In genomic region chr17:76528528-76529223, GRCh38 we compare ENCODE assay signal across 9 cellular contexts. TPM values are rescaled to one million over a fixed set of nuclear protein-coding genes. Genes with fewer than 3 reads are reported as not detected.
A peak's percentile ranks its signal among the peaks of the same experiment; 100 is the strongest.
DNase-seq lines count a peak whose midpoint lies in the region; ATAC-seq and TF ChIP-seq lines count a peak whose summit lies in the region.
"Had no signal": no experiment of that assay in that cellular context is flagged by ENCODE, and none has a peak within 500 bp of the region (broad histone marks: within the 10 kb centered on the region; RNA-seq: fewer than 3 reads in every experiment).

No MANE protein-coding gene starts in this region.

- DNase-seq in GM23248 (peak; percentile 71), hepatocyte (ENCODE audit: low spot score) (no peak), stomach (no peak), NCI-H2081 (lab: John Stamatoyannopoulos, UW) (no peak), epidermal melanocyte (ENCODE audit: insufficient read length, low spot score) (no peak)
- DNase-seq: activated CD4-positive, alpha-beta memory T cell treated with anti-CD3 and anti-CD28 coated beads, Interleukin-2, amount 10 ng/mL, durations not matched to agents 7 days and 5 days had no signal

- WGBS in GM23248 (ENCODE audit: low coverage in 1 of 2, low lambda C conversion rate in 2 of 2, missing lambda C conversion rate in 2 of 2), 2 experiments, result 41 to 42% methylated on average over 28 to 31 of the region's 31 CpGs
- 58% methylated on average over 27 of the region's 31 CpGs for WGBS in hepatocyte (ENCODE audit: low lambda C conversion rate, missing lambda C conversion rate)
- 41 to 54% (median 45%) methylated on average over 29 to 31 of the region's 31 CpGs for WGBS in stomach, 5 donors

- H4K20me1 ChIP-seq in GM23248 (ENCODE audit: insufficient read depth), result no peaks in the 10 kb centered on the region
- H4K20me1 ChIP-seq in hepatocyte (ENCODE audit: insufficient read depth, poor library complexity, severe bottlenecking), result no peaks in the 10 kb centered on the region

- TF ChIP-seq CTCF in hepatocyte (IDR thresholded peaks at IDR 0.05; ENCODE audit: poor library complexity), result peak; percentile 35
- no peak for TF ChIP-seq CTCF in stomach (IDR thresholded peaks at IDR 0.05)

- H3K4me3 ChIP-seq in GM23248 (no peak overlapping the region), hepatocyte (no peak overlapping the region), stomach (peak overlapping the region in 3 of 4 donors; percentile 10 to 15 (median 12))

- peaks cover 5% of the 10 kb centered on the region; the same call in 1 of the 2 replicates for H3F3A ChIP-seq in GM23248 (ENCODE audit: insufficient read depth)

- ATAC-seq in GM21423 (IDR thresholded peaks at IDR 0.05; ENCODE audit: unreplicated experiment) (no peak), HG03025 (IDR thresholded peaks at IDR 0.05; ENCODE audit: low FRiP score, unreplicated experiment) (no peak)

- H3K27ac ChIP-seq in GM23248 (peak overlapping the region; percentile 94), angular gyrus (ENCODE audit: low read depth, low read length) (peak overlapping the region; percentile 85), hepatocyte (peak overlapping the region; percentile 98), stomach (peak overlapping the region; percentile 81 to 88 (median 86))

- intact Hi-C loops in stomach (cut with DNase I; ENCODE audit: low total_unique reads), result no loop called here

- TF ChIP-seq EP300 in stomach (IDR thresholded peaks at IDR 0.05), result no peak

- H3K4me2 ChIP-seq in GM23248 (ENCODE audit: unreplicated experiment) (peak overlapping the region; percentile 53), hepatocyte (peak overlapping the region; percentile 65)

- H3K36me3 ChIP-seq in GM23248 (ENCODE audit: low read depth), result no peaks in the 10 kb centered on the region
- H3K36me3 ChIP-seq in hepatocyte (replicated peaks; ENCODE audit: insufficient read depth, low read depth), result no peaks in the 10 kb centered on the region
- H3K36me3 ChIP-seq in stomach, result no peaks in the 10 kb centered on the region

- in situ Hi-C loops in GM23248 (cut with MboI), result no loop called here

- no peaks in the 10 kb centered on the region for H3K9me3 ChIP-seq in GM23248 (ENCODE audit: low read depth)
- H3K9me3 ChIP-seq in hepatocyte (ENCODE audit: low read depth), result no peaks in the 10 kb centered on the region
- no peaks in the 10 kb centered on the region for H3K9me3 ChIP-seq in stomach

- no peak for TF ChIP-seq POLR2A in stomach (IDR thresholded peaks at IDR 0.05)

- H3K27me3 ChIP-seq in GM23248 (replicated peaks; ENCODE audit: insufficient read depth) (no peaks in the 10 kb centered on the region), hepatocyte (no peaks in the 10 kb centered on the region), stomach (peaks cover 0 to 9% (median 0%) of the 10 kb centered on the region in 3 donors)

- no peaks in the 10 kb centered on the region for H3K79me2 ChIP-seq in GM23248 (ENCODE audit: insufficient read depth)
- no peaks in the 10 kb centered on the region for H3K79me2 ChIP-seq in hepatocyte

- H2AFZ ChIP-seq in GM23248 (peak overlapping the region; percentile 61), hepatocyte (no peak overlapping the region)

- no peaks in the 10 kb centered on the region for H3K9me2 ChIP-seq in GM23248 (ENCODE audit: insufficient read depth)
- H3K9me2 ChIP-seq in hepatocyte (replicated peaks; ENCODE audit: insufficient read depth), result no peaks in the 10 kb centered on the region

- peaks cover 32% of the 10 kb centered on the region for H3K4me1 ChIP-seq in GM23248 (ENCODE audit: insufficient read depth)
- peaks cover 67% of the 10 kb centered on the region for H3K4me1 ChIP-seq in hepatocyte (ENCODE audit: insufficient read depth)
- H3K4me1 ChIP-seq in stomach, result peaks cover 43 to 71% (median 52%) of the 10 kb centered on the region in 4 donors

- H3K9ac ChIP-seq in GM23248, result peak overlapping the region; percentile 82

RNA-seq across cellular contexts. Expression of gene CYGB, which starts 8.8 kb away (rescaled TPM):
- total RNA-seq in GM23248 (2014; rRNA removed; shearing (Covaris generic)), result 6.3 and 8.3 TPM in 2 replicates
- polyA plus RNA-seq in GM23248 (2016; fragmentation: Nextera tagmentation; extraction: Ambion mirVana), result 1.1 and 1.6 TPM in 2 replicates
- 7.8 and 15.5 TPM in 2 replicates for total RNA-seq in hepatocyte
- 13.8 and 19.2 TPM in 2 replicates for polyA plus RNA-seq in hepatocyte
- 10 to 100 TPM in 3 of 5 donors, 1 to 10 TPM in 1, not detected in 1; 6.8 to 40.4 (median 28.4) TPM for total RNA-seq in stomach
- polyA plus RNA-seq in stomach, result 100 to 1,000 TPM in 1 of 3 donors, 10 to 100 TPM in 1, 1 to 10 TPM in 1; 9.9 to 101 (median 65.1) TPM
- total RNA-seq: activated CD4-positive, alpha-beta memory T cell treated with anti-CD3 and anti-CD28 coated beads, Interleukin-2, amount 10 ng/mL, durations not matched to agents 7 days and 5 days had no signal

RNA-seq across cellular contexts. Expression of gene PRCD, which starts 11.2 kb away (rescaled TPM):
- total RNA-seq in GM23248 (2014; rRNA removed; shearing (Covaris generic)), result 1.5 and 3.4 TPM in 2 replicates
- polyA plus RNA-seq in GM23248 (2016; fragmentation: Nextera tagmentation; extraction: Ambion mirVana), result 0.43 and 0.93 TPM in 2 replicates
- 2.0 and 2.7 TPM in 2 replicates for total RNA-seq in hepatocyte
- 10.2 and 11.6 TPM in 2 replicates for polyA plus RNA-seq in hepatocyte
- 1 to 10 TPM in 1 of 5 donors, under 1 TPM in 1, not detected in 3; 0.72 to 5.7 TPM for total RNA-seq in stomach
- 10 to 100 TPM in 1 of 3 donors, 1 to 10 TPM in 2; 3.6 to 12.2 (median 4.2) TPM for polyA plus RNA-seq in stomach
- total RNA-seq: activated CD4-positive, alpha-beta memory T cell treated with anti-CD3 and anti-CD28 coated beads, Interleukin-2, amount 10 ng/mL, durations not matched to agents 7 days and 5 days had no signal

RNA-seq across cellular contexts. Expression of gene RHBDF2, which starts 27.5 kb away (rescaled TPM):
- total RNA-seq in GM23248 (2014; rRNA removed; shearing (Covaris generic)), result 8.9 and 10.0 TPM in 2 replicates
- polyA plus RNA-seq in GM23248 (2016; fragmentation: Nextera tagmentation; extraction: Ambion mirVana) (12.7 and 12.9 TPM in 2 replicates), hepatocyte (11.0 and 11.7 TPM in 2 replicates), stomach (10 to 100 TPM in 1 of 3 donors, 1 to 10 TPM in 2; 4.6 to 17.5 (median 9.2) TPM)
- total RNA-seq in hepatocyte (4.9 and 5.5 TPM in 2 replicates), stomach (100 to 1,000 TPM in 2 of 5 donors, 10 to 100 TPM in 3; 16.9 to 175 (median 43.8) TPM)

RNA-seq across cellular contexts. Expression of gene ST6GALNAC2, which starts 57.0 kb away (rescaled TPM):
- 0.65 and 1.4 TPM in 2 replicates for total RNA-seq in GM23248 (2014; rRNA removed; shearing (Covaris generic))
- polyA plus RNA-seq in GM23248 (2016; fragmentation: Nextera tagmentation; extraction: Ambion mirVana), result 0.96 and 1.0 TPM in 2 replicates
- 1.4 and 2.3 TPM in 2 replicates for total RNA-seq in hepatocyte
- 1.8 and 2.8 TPM in 2 replicates for polyA plus RNA-seq in hepatocyte
- total RNA-seq in stomach, result 10 to 100 TPM in 2 of 5 donors, 1 to 10 TPM in 3; 1.2 to 17.8 (median 3.6) TPM
- polyA plus RNA-seq in stomach, result 10 to 100 TPM in 1 of 3 donors, 1 to 10 TPM in 2; 3.9 to 17.1 (median 5.5) TPM

Comparison
In these comparisons a context has a peak if more than half of its experiments do, and no peak if none do; other contexts are left out.
1. H3K4me3 ChIP-seq: peak in stomach (3 of 4); none in GM23248 (single experiment) and hepatocyte (single experiment).
2. Peak in every context shown above with its lines, with median percentiles within 50 percentile points of each other: H3K27ac ChIP-seq.